ENCODE assay signal across 8 cellular contexts in the genomic region with DNA sequence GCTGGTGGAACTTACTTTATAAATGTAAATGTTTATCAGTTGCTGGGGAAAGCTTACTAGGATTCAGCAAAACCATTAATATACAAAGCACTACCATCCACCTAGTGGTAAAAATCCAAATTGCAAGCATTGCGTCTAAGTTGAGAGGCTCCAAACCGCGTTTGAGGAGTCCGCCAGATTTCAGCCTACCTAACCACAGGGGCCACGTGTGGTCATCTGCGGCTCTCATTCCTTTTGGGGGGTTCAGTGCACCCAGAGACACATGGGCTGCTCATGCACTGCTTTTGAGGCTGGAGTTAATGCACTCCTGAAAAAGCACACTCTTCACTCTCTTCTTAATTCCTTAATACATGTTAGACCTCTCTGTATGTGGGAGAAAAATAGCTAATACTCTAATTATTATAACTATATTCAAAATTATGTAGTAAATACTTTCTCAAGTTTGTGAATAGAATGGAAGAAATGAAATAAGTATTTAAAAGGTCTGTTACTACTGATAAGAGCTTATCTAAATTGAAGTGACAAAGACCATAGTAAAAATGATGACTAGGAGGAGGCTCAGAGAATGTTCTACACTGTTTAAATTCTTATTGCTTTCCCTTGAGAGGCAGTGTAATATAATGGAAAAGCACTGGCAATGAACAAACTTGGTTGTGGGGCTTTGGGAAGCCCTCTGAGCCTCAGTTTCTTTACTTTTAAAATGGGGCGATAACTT. TPM values are rescaled to one million over a fixed set of nuclear protein-coding genes. Genes with fewer than 3 reads are reported as not detected.
A peak's percentile ranks its signal among the peaks of the same experiment; 100 is the strongest.
DNase-seq lines count a peak whose midpoint lies in the region; ATAC-seq and TF ChIP-seq lines count a peak whose summit lies in the region.

No MANE protein-coding gene starts in this region.

- TF ChIP-seq POLR2A in HCT116 (IDR thresholded peaks at IDR 0.05; ENCODE audit: borderline replicate concordance, extremely low read depth, insufficient read depth, insufficient read length): peak; percentile 12

- no peaks in the 10 kb centered on the region for H4K20me1 ChIP-seq in DND-41 (ENCODE audit: insufficient read depth, low read length)
- no peaks in the 10 kb centered on the region for H4K20me1 ChIP-seq in HCT116 (ENCODE audit: insufficient read depth)

- H3K4me3 ChIP-seq in DND-41 (ENCODE audit: low read depth in 1 of 2, low read length in 2 of 2) (no peak overlapping the region), HCT116 (replicated peaks in 1 of 2; ENCODE audit: low read depth in 1 of 2, low read length in 2 of 2) (no peak overlapping the region)

- H2AFZ ChIP-seq in DND-41 (ENCODE audit: low read depth, low read length): no peak overlapping the region
- H2AFZ ChIP-seq in HCT116 (ENCODE audit: low read depth, low read length, poor library complexity, severe bottlenecking): peak overlapping the region; percentile 94

- peaks cover 29% of the 10 kb centered on the region for H3K27me3 Mint-ChIP-seq in activated CD8-positive, alpha-beta T cell treated with anti-CD3 and anti-CD28 coated beads for 36 hours
- H3K27me3 Mint-ChIP-seq in natural killer cell (ENCODE audit: low read depth in 2 of 2): peaks cover 4 to 34% of the 10 kb centered on the region in 2 donors

- CTCF ChIA-PET in HCT116 (lab: Charles Lee): interaction anchor here (0.5 to 3.0 kb wide), 10 partner anchors 8 to 117 kb away, joined by 3 to 25 read pairs (median 5); a partner anchor contains a TSS
- CTCF ChIA-PET in activated CD8-positive, alpha-beta T cell treated with anti-CD3 and anti-CD28 coated beads for 36 hours (lab: Charles Lee): interaction anchor here (0.6 to 4.8 kb wide), 39 partner anchors 10 to 298 kb away, joined by 3 to 55 read pairs (median 4); a partner anchor contains a TSS

- POLR2A ChIA-PET in HCT116 (lab: Charles Lee): no interaction called here
- POLR2A ChIA-PET in activated CD8-positive, alpha-beta T cell treated with anti-CD3 and anti-CD28 coated beads for 36 hours (lab: Charles Lee): interaction anchor here (0.6 to 2.7 kb wide), 11 partner anchors 11 to 89 kb away, joined by 3 to 19 read pairs (median 4); a partner anchor contains a TSS

- H3K36me3 Mint-ChIP-seq in activated CD8-positive, alpha-beta T cell treated with anti-CD3 and anti-CD28 coated beads for 36 hours (ENCODE audit: low read depth): no peaks in the 10 kb centered on the region
- no peaks in the 10 kb centered on the region for H3K36me3 Mint-ChIP-seq in natural killer cell

- DNase-seq in DND-41 (peak; percentile 24), HCT116 (ENCODE audit: low read depth, low spot score) (peak; percentile 77), NCI-H524 (lab: John Stamatoyannopoulos, UW) (peak; percentile 25 to 66), natural killer cell (no peak), DMS79 treated with DMSO at 0.1 percent for 48 hours (lab: John Stamatoyannopoulos, UW) (no peak), NCI-H187 (lab: John Stamatoyannopoulos, UW) (no peak)
- peak; percentile 49 for DNase-seq in activated CD8-positive, alpha-beta T cell treated with anti-CD3 and anti-CD28 coated beads for 36 hours

- RAD21 ChIA-PET in HCT116 (lab: Charles Lee; ENCODE audit: low non-redundant PET in 1 of 2, low total read pairs in 2 of 2, uncharacterized antibody in 2 of 2, unreplicated experiment in 2 of 2): interaction anchor here (0.5 to 1.3 kb wide), 3 partner anchors 28 to 89 kb away, joined by 3 to 4 read pairs (median 4); no protein-coding TSS in a partner anchor

- peak; percentile 78 for TF ChIP-seq CTCF in DND-41 (IDR thresholded peaks at IDR 0.05; ENCODE audit: borderline replicate concordance, extremely low read depth, low read length, poor library complexity, severe bottlenecking)
- TF ChIP-seq CTCF in HCT116 (IDR thresholded peaks at IDR 0.05 in 2 of 3, conservative IDR thresholded peaks at IDR 0.05 in 1 of 3; ENCODE audit: borderline replicate concordance in 1 of 3, insufficient read depth in 1 of 3, low read depth in 2 of 3, low read length in 2 of 3): peak; percentile 56 to 82 (median 70); a peak in 4 of 6 replicates
- peak; percentile 97 for TF ChIP-seq CTCF in activated CD8-positive, alpha-beta T cell treated with anti-CD3 and anti-CD28 coated beads for 36 hours (IDR thresholded peaks at IDR 0.05)
- TF ChIP-seq CTCF in natural killer cell (IDR thresholded peaks at IDR 0.05): peak; percentile 76

- H3K79me2 ChIP-seq in DND-41 (ENCODE audit: insufficient read depth, low read length) (no peaks in the 10 kb centered on the region), HCT116 (ENCODE audit: insufficient read depth, low read length) (no peaks in the 10 kb centered on the region)

- H3K9me3 Mint-ChIP-seq in activated CD8-positive, alpha-beta T cell treated with anti-CD3 and anti-CD28 coated beads for 36 hours: no peaks in the 10 kb centered on the region
- no peaks in the 10 kb centered on the region for H3K9me3 Mint-ChIP-seq in natural killer cell

- no peak overlapping the region for H3K4me2 ChIP-seq in DND-41 (ENCODE audit: insufficient read depth, low read length)
- peak overlapping the region; percentile 61 for H3K4me2 ChIP-seq in HCT116 (ENCODE audit: low read length)

- TF ChIP-seq RAD21 in HCT116 (IDR thresholded peaks at IDR 0.05; ENCODE audit: low read depth): peak; percentile 69

- H3K4me3 Mint-ChIP-seq in activated CD8-positive, alpha-beta T cell treated with anti-CD3 and anti-CD28 coated beads for 36 hours: no peak overlapping the region
- H3K4me3 Mint-ChIP-seq in natural killer cell: no peak overlapping the region

- H3K4me1 Mint-ChIP-seq in activated CD8-positive, alpha-beta T cell treated with anti-CD3 and anti-CD28 coated beads for 36 hours (ENCODE audit: low read depth): peaks cover 33% of the 10 kb centered on the region
- H3K4me1 Mint-ChIP-seq in natural killer cell: peaks cover 0 to 4% of the 10 kb centered on the region in 2 donors

- H3K27me3 ChIP-seq in DND-41 (ENCODE audit: insufficient read depth, low read length, poor library complexity): no peaks in the 10 kb centered on the region
- no peaks in the 10 kb centered on the region for H3K27me3 ChIP-seq in HCT116 (ENCODE audit: insufficient read depth, low read length)

- no peak overlapping the region for H3K27ac ChIP-seq in DND-41 (ENCODE audit: low read length)
- H3K27ac ChIP-seq in HCT116 (ENCODE audit: low read depth, low read length): no peak overlapping the region

- H3K4me1 ChIP-seq in DND-41 (ENCODE audit: insufficient read depth, low read length) (no peaks in the 10 kb centered on the region), HCT116 (ENCODE audit: control insufficient read depth in 1 of 2, insufficient read depth in 2 of 2, low read length in 2 of 2) (peaks cover 0 to 16% of the 10 kb centered on the region in 2 experiments; a peak in 2 of 4 replicates)

- no peaks in the 10 kb centered on the region for H3K36me3 ChIP-seq in DND-41 (ENCODE audit: insufficient read depth, low read length)
- H3K36me3 ChIP-seq in HCT116 (ENCODE audit: control insufficient read depth in 1 of 2, insufficient read depth in 2 of 2, low read length in 2 of 2): no peaks in the 10 kb centered on the region

- intact Hi-C loops in HCT116 (cut with micrococcal nuclease) (loop anchor here (1.0 to 10.0 kb wide), 2 partner anchors 88 to 353 kb away; no protein-coding TSS in a partner anchor), natural killer cell (cut with micrococcal nuclease) (loop anchor here (1.0 kb wide), 1 partner anchor 88 kb away; no protein-coding TSS in a partner anchor)
- intact Hi-C loops in activated CD8-positive, alpha-beta T cell treated with anti-CD3 and anti-CD28 coated beads for 36 hours (cut with micrococcal nuclease): loop anchor here (1.0 kb wide), 1 partner anchor 88 kb away; no protein-coding TSS in a partner anchor

- H3K9me3 ChIP-seq in DND-41 (ENCODE audit: insufficient read depth, low read length, severe bottlenecking): no peaks in the 10 kb centered on the region
- H3K9me3 ChIP-seq in HCT116 (ENCODE audit: control insufficient read depth in 1 of 2, insufficient read depth in 1 of 2, low read depth in 1 of 2, low read length in 2 of 2): no peaks in the 10 kb centered on the region

- H3K9ac ChIP-seq in DND-41 (ENCODE audit: low read depth, low read length): no peak overlapping the region
- H3K9ac ChIP-seq in HCT116 (ENCODE audit: low read length): no peak overlapping the region

- no peaks in the 10 kb centered on the region for H3K9me2 ChIP-seq in HCT116 (ENCODE audit: insufficient read depth)

- ATAC-seq in DND-41 (ENCODE audit: insufficient read depth, low read depth): peak; percentile 74
- ATAC-seq in HCT116: peak; percentile 90
- ATAC-seq in activated CD8-positive, alpha-beta T cell treated with anti-CD3 and anti-CD28 coated beads for 36 hours: peak; percentile 13
- peak; percentile 44 for ATAC-seq in esophagus mucosa
- ATAC-seq in natural killer cell: peak in 2 of 3 donors; percentile 45 to 71

- no peak overlapping the region for H3K27ac Mint-ChIP-seq in activated CD8-positive, alpha-beta T cell treated with anti-CD3 and anti-CD28 coated beads for 36 hours
- no peak overlapping the region for H3K27ac Mint-ChIP-seq in natural killer cell

- BruUV-seq in HCT116 (replicated peaks; lab: Mats Ljungman, UMichigan): no TSS peak

TF ChIP-seq in HCT116, 20 proteins besides CTCF, POLR2A, EP300 and RAD21:
- TF ChIP-seq, protein P1, sequence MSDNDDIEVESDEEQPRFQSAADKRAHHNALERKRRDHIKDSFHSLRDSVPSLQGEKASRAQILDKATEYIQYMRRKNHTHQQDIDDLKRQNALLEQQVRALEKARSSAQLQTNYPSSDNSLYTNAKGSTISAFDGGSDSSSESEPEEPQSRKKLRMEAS (IDR thresholded peaks at IDR 0.05): peak; percentile 43; the same call in 1 of the 2 replicates
- 0 out of 2 replicates have a peak, but pooled peaks have one; percentile 21 for TF ChIP-seq CBX3 (IDR thresholded peaks at IDR 0.05; ENCODE audit: low read depth)
- 0 out of 2 replicates have a peak, but pooled peaks have one; percentile 19 for TF ChIP-seq FOSL1 (IDR thresholded peaks at IDR 0.05; ENCODE audit: low read depth)
- TF ChIP-seq EZH2phosphoT487 (IDR thresholded peaks at IDR 0.05; ENCODE audit: borderline replicate concordance): no peak
- TF ChIP-seq ELF1 (IDR thresholded peaks at IDR 0.05; ENCODE audit: borderline replicate concordance, low read depth): no peak
- TF ChIP-seq TCF7L2 (IDR thresholded peaks at IDR 0.05; ENCODE audit: borderline replicate concordance, extremely low read depth, insufficient read depth, insufficient read length): peak; percentile 65
- no peak for TF ChIP-seq SRF (IDR thresholded peaks at IDR 0.05; ENCODE audit: low read depth)

RNA-seq across cellular contexts. Expression of a gene that starts 41.4 kb away (rescaled TPM):
- not detected for total RNA-seq in HCT116 (2021; ENCODE audit: unreplicated experiment)
- polyA plus RNA-seq in HCT116 (2012): not detected in 2 replicates
- total RNA-seq in activated CD8-positive, alpha-beta T cell treated with anti-CD3 and anti-CD28 coated beads for 36 hours: not detected
- total RNA-seq in esophagus mucosa: not detected
- total RNA-seq in natural killer cell: not detected

RNA-seq across cellular contexts. Expression of a gene that starts 41.4 kb away (rescaled TPM):
- total RNA-seq in HCT116 (2021; ENCODE audit: unreplicated experiment): 21.5 TPM
- 9.8 and 10.2 TPM in 2 replicates for polyA plus RNA-seq in HCT116 (2012)
- 10 to 100 TPM; 10.2 to 11.3 TPM for total RNA-seq in activated CD8-positive, alpha-beta T cell treated with anti-CD3 and anti-CD28 coated beads for 36 hours
- total RNA-seq in esophagus mucosa: 7.1 TPM
- total RNA-seq in natural killer cell: 10 to 100 TPM; 11.3 to 18.8 (median 14.7) TPM

Comparison
In these comparisons a context has a peak if more than half of its experiments do, and no peak if none do; other contexts are left out.
1. ATAC-seq: peak in every context shown above with its lines; median percentile 90 in HCT116; 74 in DND-41; 58 in natural killer cell; 44 in esophagus mucosa; 13 in activated CD8-positive, alpha-beta T cell treated with anti-CD3 and anti-CD28 coated beads for 36 hours.
2. DNase-seq: peak in DND-41 (single experiment), HCT116 (single experiment), NCI-H524 (2 of 2) and activated CD8-positive, alpha-beta T cell treated with anti-CD3 and anti-CD28 coated beads for 36 hours (single experiment); none in natural killer cell (single experiment), DMS79 treated with DMSO at 0.1 percent for 48 hours (single experiment) and NCI-H187 (0 of 2).
3. Peak in every context shown above with its lines, with median percentiles within 50 percentile points of each other: CTCF ChIP-seq.